In genomic region chr19:10091370-10091687, GRCh38 we compare ENCODE assay signal across 21 cellular contexts. TPM values are rescaled to one million over a fixed set of nuclear protein-coding genes. Genes with fewer than 3 reads are reported as not detected.
A peak's percentile ranks its signal among the peaks of the same experiment; 100 is the strongest.
DNase-seq lines count a peak whose midpoint lies in the region; ATAC-seq and TF ChIP-seq lines count a peak whose summit lies in the region.
"Had no signal": no experiment of that assay in that cellular context is flagged by ENCODE, and none has a peak within 500 bp of the region (broad histone marks: within the 10 kb centered on the region; RNA-seq: fewer than 3 reads in every experiment).

No MANE protein-coding gene starts in this region.

- H3K36me3 ChIP-seq in liver (ENCODE audit: control insufficient read depth in 4 of 4, insufficient read depth in 3 of 4, low read depth in 1 of 4, low read length in 3 of 4) = peaks cover 14 to 33% (median 25%) of the 10 kb centered on the region in 4 donors
- no peaks in the 10 kb centered on the region for H3K36me3 ChIP-seq in BE2C
- H3K36me3 ChIP-seq: HAP-1 had no signal

- H3K4me1 ChIP-seq in liver (ENCODE audit: control insufficient read depth in 4 of 4, insufficient read depth in 4 of 4, low read length in 3 of 4) = peaks cover 20 to 67% (median 51%) of the 10 kb centered on the region in 4 donors
- H3K4me1 ChIP-seq in BE2C = peaks cover 1% of the 10 kb centered on the region; the same call in 1 of the 2 replicates

- no peak for TF ChIP-seq RAD21 in liver (IDR thresholded peaks at IDR 0.05)

- peak overlapping the region in 2 of 3 donors; percentile 27 to 38 for H3K4me3 ChIP-seq in liver (ENCODE audit: low read depth in 1 of 3, low read length in 3 of 3)
- no peak overlapping the region for H3K4me3 ChIP-seq in BE2C (ENCODE audit: low read depth, low read length)
- H3K4me3 ChIP-seq: HAP-1 had no signal

- WGBS in liver = 86% methylated on average over 17 of the region's 17 CpGs

- H3K9me3 Mint-ChIP-seq in activated naive CD8-positive, alpha-beta T cell treated with anti-CD3 and anti-CD28 coated beads for 36 hours = peaks cover 3% of the 10 kb centered on the region
- no peaks in the 10 kb centered on the region for H3K9me3 Mint-ChIP-seq in activated naive CD8-positive, alpha-beta T cell treated with anti-CD3 and anti-CD28 coated beads, Interleukin-2, amount 50 U/mL, for 24 hours
- no peaks in the 10 kb centered on the region for H3K9me3 Mint-ChIP-seq in T-cell
- H3K9me3 Mint-ChIP-seq in stimulated activated naive B cell treated with anti-CD40 and anti-IgM and Interleukin-4, amounts not matched to agents 10 μg/mL and 1 μg/mL and 100 μg/mL, for 72 hours = peaks cover 0 to 4% of the 10 kb centered on the region in 2 donors

- CTCF ChIA-PET in T-cell (lab: Charles Lee) = no interaction called here

- H3K4me1 Mint-ChIP-seq in activated naive CD8-positive, alpha-beta T cell treated with anti-CD3 and anti-CD28 coated beads for 36 hours = peaks cover 10% of the 10 kb centered on the region
- peaks cover 14% of the 10 kb centered on the region for H3K4me1 Mint-ChIP-seq in activated naive CD8-positive, alpha-beta T cell treated with anti-CD3 and anti-CD28 coated beads, Interleukin-2, amount 50 U/mL, for 24 hours
- H3K4me1 Mint-ChIP-seq in T-cell = peaks cover 9 to 21% (median 17%) of the 10 kb centered on the region in 3 donors
- peaks cover 22 to 43% of the 10 kb centered on the region in 2 donors for H3K4me1 Mint-ChIP-seq in stimulated activated naive B cell treated with anti-CD40 and anti-IgM and Interleukin-4, amounts not matched to agents 10 μg/mL and 1 μg/mL and 100 μg/mL, for 72 hours

- no peak for DNase-seq in activated naive CD8-positive, alpha-beta T cell treated with anti-CD3 and anti-CD28 coated beads for 36 hours
- DNase-seq in activated naive CD8-positive, alpha-beta T cell treated with anti-CD3 and anti-CD28 coated beads, Interleukin-2, amount 50 U/mL, for 24 hours = no peak
- DNase-seq in T-cell (no peak), NCI-H2196 treated with DMSO at 0.1 percent for 48 hours (lab: John Stamatoyannopoulos, UW; ENCODE audit: unreplicated experiment) (no peak), BE2C (no peak)
- no peak for DNase-seq in stimulated activated naive B cell treated with anti-CD40 and anti-IgM and Interleukin-4, amounts not matched to agents 10 μg/mL and 1 μg/mL and 100 μg/mL, for 72 hours
- DNase-seq: DMS79 treated with DMSO at 0.1 percent for 48 hours, KBM-7, NCI-H1105 treated with DMSO at 0.1 percent for 48 hours, NCI-H1694, NCI-H2081 treated with DMSO at 0.1 percent for 48 hours, NCI-H510A, NCI-H774, OCI-M1, SIG-M5 had no signal

- POLR2A ChIA-PET in T-cell (lab: Charles Lee) = no interaction called here

- H3K36me3 Mint-ChIP-seq in activated naive CD8-positive, alpha-beta T cell treated with anti-CD3 and anti-CD28 coated beads for 36 hours = peaks cover 53% of the 10 kb centered on the region
- H3K36me3 Mint-ChIP-seq in activated naive CD8-positive, alpha-beta T cell treated with anti-CD3 and anti-CD28 coated beads, Interleukin-2, amount 50 U/mL, for 24 hours (ENCODE audit: low read depth) = peaks cover 31% of the 10 kb centered on the region
- peaks cover 33% of the 10 kb centered on the region for H3K36me3 Mint-ChIP-seq in T-cell
- H3K36me3 Mint-ChIP-seq in stimulated activated naive B cell treated with anti-CD40 and anti-IgM and Interleukin-4, amounts not matched to agents 10 μg/mL and 1 μg/mL and 100 μg/mL, for 72 hours = peaks cover 61 to 62% of the 10 kb centered on the region in 2 donors

- ATAC-seq in activated naive CD8-positive, alpha-beta T cell treated with anti-CD3 and anti-CD28 coated beads, Interleukin-2, amount 50 U/mL, for 24 hours = no peak
- ATAC-seq in T-cell (replicated peaks in 1 of 4) (no peak), HG03039 (IDR thresholded peaks at IDR 0.05; ENCODE audit: unreplicated experiment) (no peak)
- ATAC-seq in stimulated activated naive B cell treated with anti-CD40 and anti-IgM and Interleukin-4, amounts not matched to agents 10 μg/mL and 1 μg/mL and 100 μg/mL, for 72 hours (replicated peaks) = no peak
- ATAC-seq: SK-N-SH treated with all-trans-retinoic acid at 6 μM for 48 hours had no signal

- peak overlapping the region; percentile 22 for H3K4me3 Mint-ChIP-seq in activated naive CD8-positive, alpha-beta T cell treated with anti-CD3 and anti-CD28 coated beads for 36 hours
- no peak overlapping the region for H3K4me3 Mint-ChIP-seq in activated naive CD8-positive, alpha-beta T cell treated with anti-CD3 and anti-CD28 coated beads, Interleukin-2, amount 50 U/mL, for 24 hours
- H3K4me3 Mint-ChIP-seq in T-cell = no peak overlapping the region
- H3K4me3 Mint-ChIP-seq in stimulated activated naive B cell treated with anti-CD40 and anti-IgM and Interleukin-4, amounts not matched to agents 10 μg/mL and 1 μg/mL and 100 μg/mL, for 72 hours = no peak overlapping the region

- no peaks in the 10 kb centered on the region for H3K27me3 Mint-ChIP-seq in activated naive CD8-positive, alpha-beta T cell treated with anti-CD3 and anti-CD28 coated beads for 36 hours
- H3K27me3 Mint-ChIP-seq in activated naive CD8-positive, alpha-beta T cell treated with anti-CD3 and anti-CD28 coated beads, Interleukin-2, amount 50 U/mL, for 24 hours = no peaks in the 10 kb centered on the region
- no peaks in the 10 kb centered on the region for H3K27me3 Mint-ChIP-seq in T-cell
- no peaks in the 10 kb centered on the region for H3K27me3 Mint-ChIP-seq in stimulated activated naive B cell treated with anti-CD40 and anti-IgM and Interleukin-4, amounts not matched to agents 10 μg/mL and 1 μg/mL and 100 μg/mL, for 72 hours

- peak overlapping the region; percentile 82 to 85 for H3K27ac ChIP-seq in liver (ENCODE audit: low read depth in 1 of 2, low read length in 2 of 2)
- H3K27ac ChIP-seq: C4-2B had no signal

- H3K9me3 ChIP-seq in liver (ENCODE audit: control insufficient read depth in 4 of 4, low read length in 3 of 4) (no peaks in the 10 kb centered on the region), BE2C (peaks cover 8% of the 10 kb centered on the region)

- TF ChIP-seq CTCF in liver (IDR thresholded peaks at IDR 0.05; ENCODE audit: low read depth, low read length, missing input control) = no peak
- TF ChIP-seq CTCF in BE2C (IDR thresholded peaks at IDR 0.05; ENCODE audit: low read depth, low read length) = no peak

- H3K27ac Mint-ChIP-seq in activated naive CD8-positive, alpha-beta T cell treated with anti-CD3 and anti-CD28 coated beads for 36 hours = peak overlapping the region; percentile 38
- no peak overlapping the region for H3K27ac Mint-ChIP-seq in activated naive CD8-positive, alpha-beta T cell treated with anti-CD3 and anti-CD28 coated beads, Interleukin-2, amount 50 U/mL, for 24 hours
- peak overlapping the region; percentile 16 to 53 for H3K27ac Mint-ChIP-seq in T-cell
- H3K27ac Mint-ChIP-seq in stimulated activated naive B cell treated with anti-CD40 and anti-IgM and Interleukin-4, amounts not matched to agents 10 μg/mL and 1 μg/mL and 100 μg/mL, for 72 hours = peak overlapping the region; percentile 83

- H3K27me3 ChIP-seq in liver (ENCODE audit: control insufficient read depth in 4 of 4, insufficient read depth in 4 of 4, low read length in 3 of 4) = no peaks in the 10 kb centered on the region
- H3K27me3 ChIP-seq in BE2C = peaks cover 6% of the 10 kb centered on the region

- no peak overlapping the region for H3K9ac ChIP-seq in liver (ENCODE audit: low read depth in 1 of 2, low read length in 2 of 2)

TF ChIP-seq in liver, 16 proteins besides CTCF, POLR2A, EP300 and RAD21:
- TF ChIP-seq JUND (IDR thresholded peaks at IDR 0.05) (no peak), ATF3 (IDR thresholded peaks at IDR 0.05) (no peak), FOXA1 (IDR thresholded peaks at IDR 0.05) (no peak), RXRA (IDR thresholded peaks at IDR 0.05) (no peak)

RNA-seq across cellular contexts. Expression of gene SHFL, which starts 5.2 kb away (rescaled TPM):
- total RNA-seq in activated naive CD8-positive, alpha-beta T cell treated with anti-CD3 and anti-CD28 coated beads for 36 hours = 10 to 100 TPM; 46.8 to 47.0 TPM
- 100 to 1,000 TPM in 3 of 5 donors, 10 to 100 TPM in 2; 75.5 to 116 (median 109) TPM for total RNA-seq in T-cell
- 10 to 100 TPM; 13.1 to 87.5 TPM for total RNA-seq in liver
- 100 to 1,000 TPM in 1 of 2 donors, 10 to 100 TPM in 1; 82.0 to 104 TPM for polyA plus RNA-seq in liver
- polyA plus RNA-seq in BE2C (2012; ENCODE audit: insufficient read depth, insufficient read length, low read depth) = 1.5 TPM

RNA-seq across cellular contexts. Expression of gene ANGPTL6, which starts 11.1 kb away (rescaled TPM):
- total RNA-seq in activated naive CD8-positive, alpha-beta T cell treated with anti-CD3 and anti-CD28 coated beads for 36 hours = 1 to 10 TPM; 8.5 to 9.8 TPM
- total RNA-seq in T-cell = 1 to 10 TPM in 3 of 5 donors, under 1 TPM in 2; 0.37 to 1.7 (median 1.1) TPM
- total RNA-seq in liver = 10 to 100 TPM in 1 of 2 donors, 1 to 10 TPM in 1; 7.8 to 10.5 TPM
- 10 to 100 TPM in 1 of 2 donors, 1 to 10 TPM in 1; 5.5 to 13.5 TPM for polyA plus RNA-seq in liver
- 1.0 TPM for polyA plus RNA-seq in BE2C (2012; ENCODE audit: insufficient read depth, insufficient read length, low read depth)
- total RNA-seq: RPMI7951 had no signal

RNA-seq across cellular contexts. Expression of gene PPAN, which starts 14.8 kb away (rescaled TPM):
- total RNA-seq in activated naive CD8-positive, alpha-beta T cell treated with anti-CD3 and anti-CD28 coated beads for 36 hours = 100 to 1,000 TPM; 214 to 227 TPM
- 100 to 1,000 TPM in 3 of 5 donors, 10 to 100 TPM in 2; 89.3 to 140 (median 123) TPM for total RNA-seq in T-cell
- total RNA-seq in liver = 10 to 100 TPM; 10.4 to 18.1 TPM
- 10 to 100 TPM; 10.1 to 20.7 TPM for polyA plus RNA-seq in liver
- polyA plus RNA-seq in BE2C (2012; ENCODE audit: insufficient read depth, insufficient read length, low read depth) = 333 TPM

RNA-seq across cellular contexts. Expression of gene P2RY11, which starts 20.2 kb away (rescaled TPM):
- total RNA-seq in activated naive CD8-positive, alpha-beta T cell treated with anti-CD3 and anti-CD28 coated beads for 36 hours = 10 to 100 TPM; 57.8 to 64.0 TPM
- total RNA-seq in T-cell (10 to 100 TPM; 58.8 to 75.2 (median 61.7) TPM), liver (1 to 10 TPM; 3.2 to 4.1 TPM)
- polyA plus RNA-seq in liver = 1 to 10 TPM in 1 of 2 donors, under 1 TPM in 1; 0.68 to 5.3 TPM
- 139 TPM for polyA plus RNA-seq in BE2C (2012; ENCODE audit: insufficient read depth, insufficient read length, low read depth)

RNA-seq across cellular contexts. Expression of gene EIF3G, which starts 28.4 kb away (rescaled TPM):
- 100 to 1,000 TPM; 287 to 293 TPM for total RNA-seq in activated naive CD8-positive, alpha-beta T cell treated with anti-CD3 and anti-CD28 coated beads for 36 hours
- 100 to 1,000 TPM; 288 to 435 (median 387) TPM for total RNA-seq in T-cell
- total RNA-seq in liver = 10 to 100 TPM; 86.2 to 96.3 TPM
- polyA plus RNA-seq in liver = 10 to 100 TPM; 71.0 to 84.4 TPM
- 765 TPM for polyA plus RNA-seq in BE2C (2012; ENCODE audit: insufficient read depth, insufficient read length, low read depth)

Comparison
In these comparisons a context has a peak if more than half of its experiments do, and no peak if none do; other contexts are left out.
1. RNA of gene PPAN, which starts 14.8 kb away (total RNA-seq): 214 to 227 TPM in activated naive CD8-positive, alpha-beta T cell treated with anti-CD3 and anti-CD28 coated beads for 36 hours and 89.3 to 140 TPM in T-cell; 10.4 to 18.1 TPM in liver; every median in the first group is over 4 times any median in the second.